ENCODE assay signal across 33 cellular contexts in genomic region chr11:96713301-96713700, GRCh38.
"Had no signal": no experiment of that assay in that cellular context is flagged by ENCODE, and none has a peak within 500 bp of the region (broad histone marks: within the 10 kb centered on the region; RNA-seq: fewer than 3 reads in every experiment).

No MANE protein-coding gene starts in this region.

- H3K4me2 ChIP-seq: KMS-11 had no signal

- H3K27ac ChIP-seq: KMS-11 had no signal

- H3K4me3 ChIP-seq: MG63 had no signal

- H3K36me3 ChIP-seq: MG63 had no signal

- H3K27me3 ChIP-seq: MG63 had no signal

- H3K9me3 ChIP-seq: MG63 had no signal

- DNase-seq: Karpas-422, Kasumi-1, MG63, MM.1S, MV-4-11, NCI-H1048, NCI-H1092, NCI-H1092 treated with DMSO at 0.1 percent for 48 hours, NCI-H1105, NCI-H1105 treated with DMSO at 0.1 percent for 48 hours, NCI-H1417 treated with DMSO at 0.1 percent for 48 hours, NCI-H1436, NCI-H1436 treated with DMSO at 0.1 percent for 48 hours, NCI-H146, NCI-H1694, NCI-H1694 treated with DMSO at 0.1 percent for 48 hours, NCI-H187, NCI-H187 treated with DMSO at 0.1 percent for 48 hours, NCI-H1930, NCI-H2029, NCI-H2029 treated with DMSO at 0.1 percent for 48 hours, NCI-H2081, NCI-H2081 treated with DMSO at 0.1 percent for 48 hours, NCI-H2107, NCI-H2171, NCI-H2171 treated with DMSO at 0.1 percent for 48 hours, NCI-H2227 treated with DMSO at 0.1 percent for 48 hours, NCI-H226, NCI-H345, NCI-H446, NCI-H446 treated with DMSO at 0.1 percent for 48 hours, NCI-H510A had no signal

- H3K9ac ChIP-seq: KMS-11 had no signal
